8 cellular contexts compared by ENCODE assay signal in genomic region chr1:120340838-120341751, GRCh38.
A peak's percentile ranks its signal among the peaks of the same experiment; 100 is the strongest.
DNase-seq lines count a peak whose midpoint lies in the region; ATAC-seq, FAIRE-seq and TF ChIP-seq lines count a peak whose summit lies in the region.
"Not testable (repeated sequence)": the region's sequence is repeated elsewhere in the genome, so short reads cannot be mapped to it uniquely, and the experiment has no call there.

No MANE protein-coding gene starts in this region.

- WGBS in GM12878 (ENCODE audit: insufficient coverage, insufficient replicate concordance, low lambda C conversion rate, missing lambda C conversion rate) = 1% methylated on average over 23 of the region's 78 CpGs
- WGBS in spleen, 5 donors = 0 to 1% (median 0%) methylated on average over 13 to 39 of the region's 78 CpGs
- no CpG with 5 or more reads among the region's 78 CpGs for WGBS in transverse colon (ENCODE audit: low coverage in 1 of 2), 2 donors

- not testable (repeated sequence) for BruUV-seq in GM12878 (replicated peaks; lab: Mats Ljungman, UMichigan)

- CTCF ChIA-PET in activated CD8-positive, alpha-beta memory T cell treated with anti-CD3 and anti-CD28 coated beads, Interleukin-2, amount 10 ng/mL, durations not matched to agents 7 days and 5 days (lab: Charles Lee); GM12878 (lab: Yijun Ruan, JAX): not testable (repeated sequence)

- not testable (repeated sequence) for H3K36me3 Mint-ChIP-seq in activated CD8-positive, alpha-beta memory T cell treated with anti-CD3 and anti-CD28 coated beads, Interleukin-2, amount 10 ng/mL, durations not matched to agents 7 days and 5 days

- not testable (repeated sequence) for DNase-seq in GM12865 (ENCODE audit: low read depth); GM12878 (ENCODE audit: low read depth, low spot score)
- DNase-seq in RKO (ENCODE audit: low spot score) = peak; percentile 0
- DNase-seq in activated CD8-positive, alpha-beta memory T cell treated with anti-CD3 and anti-CD28 coated beads, Interleukin-2, amount 10 ng/mL, durations not matched to agents 7 days and 5 days = peak; percentile 67
- peak in 35 of 42 donors; percentile 2 to 58 (median 23) for DNase-seq in head of caudate nucleus
- DNase-seq in mucosa of gallbladder (ENCODE audit: low spot score) = peak; percentile 16
- peak; percentile 85 for DNase-seq in spleen
- peak; percentile 30 for DNase-seq in transverse colon

- POLR2A ChIA-PET in GM12878 (lab: Charles Lee) = not testable (repeated sequence)

- H3K4me1 Mint-ChIP-seq in activated CD8-positive, alpha-beta memory T cell treated with anti-CD3 and anti-CD28 coated beads, Interleukin-2, amount 10 ng/mL, durations not matched to agents 7 days and 5 days = not testable (repeated sequence)

- peak overlapping the region; percentile 81 for H3K27ac Mint-ChIP-seq in activated CD8-positive, alpha-beta memory T cell treated with anti-CD3 and anti-CD28 coated beads, Interleukin-2, amount 10 ng/mL, durations not matched to agents 7 days and 5 days

- H3K4me2 ChIP-seq in GM12878 (ENCODE audit: control insufficient read depth, insufficient read depth) = not testable (repeated sequence)

- H3K9me3 Mint-ChIP-seq in activated CD8-positive, alpha-beta memory T cell treated with anti-CD3 and anti-CD28 coated beads, Interleukin-2, amount 10 ng/mL, durations not matched to agents 7 days and 5 days (ENCODE audit: low read depth) = not testable (repeated sequence)

- SMC1A ChIA-PET in GM12878 (lab: Charles Lee; ENCODE audit: uncharacterized antibody, unreplicated experiment) = not testable (repeated sequence)

- not testable (repeated sequence) for H2AFZ ChIP-seq in GM12878 (ENCODE audit: control insufficient read depth, low read depth, low read length)

- TF ChIP-seq EP300 in GM12878 (IDR thresholded peaks at IDR 0.05; ENCODE audit: borderline replicate concordance in 1 of 2, control insufficient read depth in 1 of 2, low read depth in 2 of 2, low read length in 2 of 2); transverse colon (IDR thresholded peaks at IDR 0.05; ENCODE audit: low read depth): not testable (repeated sequence)

- H3K9me3 ChIP-seq in GM12878 (replicated peaks; ENCODE audit: control insufficient read depth, insufficient read depth, low read length); spleen; transverse colon: not testable (repeated sequence)

- peak overlapping the region; percentile 39; the same call in 1 of the 2 replicates for H3K9ac ChIP-seq in GM12878 (ENCODE audit: control insufficient read depth, insufficient read depth, low read length)

- not testable (repeated sequence) for TF ChIP-seq POLR2A in GM12878 (IDR thresholded peaks at IDR 0.05; ENCODE audit: low read depth, low read length); spleen (IDR thresholded peaks at IDR 0.05)
- TF ChIP-seq POLR2A in transverse colon (IDR thresholded peaks at IDR 0.05) = peak; percentile 27

- intact Hi-C loops in GM12878 (cut with micrococcal nuclease; ENCODE audit: unreplicated experiment); head of caudate nucleus (cut with DNase I); spleen (cut with DNase I; ENCODE audit: low total_unique reads); transverse colon (cut with DNase I; ENCODE audit: low total_unique reads): not testable (repeated sequence)

- H3K27ac ChIP-seq in GM12878 (ENCODE audit: control insufficient read depth, insufficient read depth) (peak overlapping the region; percentile 31; the same call in 1 of the 2 replicates), spleen (peak overlapping the region in 7 of 8 donors; percentile 70 to 90 (median 86)), transverse colon (peak overlapping the region; percentile 73 to 87 (median 81))

- in situ Hi-C loops in GM12878 (cut with MboI); transverse colon (cut with MboI; ENCODE audit: low pct_ligation_motif_present in 1 of 4, low pct_unique_long_range_greater_than_20kb in 1 of 4, low sequenced_read_pairs in 3 of 4): not testable (repeated sequence)

- H4K20me1 ChIP-seq in GM12878 (ENCODE audit: control insufficient read depth, insufficient read depth) = not testable (repeated sequence)

- not testable (repeated sequence) for H3K36me3 ChIP-seq in GM12878 (ENCODE audit: control insufficient read depth in 2 of 2, insufficient read depth in 2 of 2, low read length in 1 of 2); spleen; transverse colon

- H3K4me3 ChIP-seq in GM12865 (ENCODE audit: low read depth, low read length) (peak overlapping the region; percentile 63), GM12878 (peak overlapping the region; percentile 44; the same call in 1 of the 2 replicates), spleen (peak overlapping the region; percentile 27 to 67 (median 43)), transverse colon (peak overlapping the region; percentile 36 to 58 (median 39))

- not testable (repeated sequence) for H3K79me2 ChIP-seq in GM12878 (ENCODE audit: control insufficient read depth, insufficient read depth, low read length)

- TF ChIP-seq RAD21 in GM12878 (IDR thresholded peaks at IDR 0.05; ENCODE audit: insufficient read depth, low read depth, low read length) = not testable (repeated sequence)

- peak overlapping the region; percentile 83 for H3K4me3 Mint-ChIP-seq in activated CD8-positive, alpha-beta memory T cell treated with anti-CD3 and anti-CD28 coated beads, Interleukin-2, amount 10 ng/mL, durations not matched to agents 7 days and 5 days

- H3K27me3 ChIP-seq in GM12878 (replicated peaks in 1 of 2; ENCODE audit: control insufficient read depth in 2 of 2, insufficient read depth in 2 of 2, low read length in 1 of 2); spleen (replicated peaks in 1 of 7); transverse colon: not testable (repeated sequence)

- not testable (repeated sequence) for ATAC-seq in activated CD8-positive, alpha-beta memory T cell treated with anti-CD3 and anti-CD28 coated beads, Interleukin-2, amount 10 ng/mL, durations not matched to agents 7 days and 5 days; GM12878

- not testable (repeated sequence) for TF ChIP-seq CTCF in GM12865 (IDR thresholded peaks at IDR 0.05; ENCODE audit: insufficient read depth, low read depth, low read length, missing control alignments); GM12878 (IDR thresholded peaks at IDR 0.05 in 2 of 3, conservative IDR thresholded peaks at IDR 0.05 in 1 of 3; ENCODE audit: control insufficient read depth in 2 of 3, extremely low read depth in 1 of 3, insufficient read depth in 1 of 3, low read depth in 3 of 3, low read length in 3 of 3); spleen (IDR thresholded peaks at IDR 0.05 in 8 of 11, conservative IDR thresholded peaks at IDR 0.05 in 3 of 11); transverse colon (IDR thresholded peaks at IDR 0.05)

- H3K4me1 ChIP-seq in GM12878 (ENCODE audit: control insufficient read depth, insufficient read depth, low read length); spleen; transverse colon: not testable (repeated sequence)

- not testable (repeated sequence) for H3K27me3 Mint-ChIP-seq in activated CD8-positive, alpha-beta memory T cell treated with anti-CD3 and anti-CD28 coated beads, Interleukin-2, amount 10 ng/mL, durations not matched to agents 7 days and 5 days

- not testable (repeated sequence) for FAIRE-seq in GM12878 (lab: Jason Lieb, UNC)

- RAD21 ChIA-PET in GM12878 (lab: Charles Lee; ENCODE audit: unreplicated experiment) = not testable (repeated sequence)

TF ChIP-seq in GM12878, 131 proteins besides CTCF, POLR2A, EP300 and RAD21:
- peak; percentile 82 for TF ChIP-seq BMI1 (IDR thresholded peaks at IDR 0.05; ENCODE audit: borderline replicate concordance)
- peak in 1 of 2 experiments; percentile 41; a peak in 1 of 4 replicates for TF ChIP-seq BHLHE40 (IDR thresholded peaks at IDR 0.05; ENCODE audit: borderline replicate concordance in 1 of 2, low read depth in 2 of 2, low read length in 1 of 2)
- TF ChIP-seq ZBTB40 (IDR thresholded peaks at IDR 0.05; ENCODE audit: borderline replicate concordance) = peak; percentile 17; the same call in 1 of the 2 replicates
- 0 out of 2 replicates have a peak, but pooled peaks have one; percentile 21 for TF ChIP-seq BACH1 (IDR thresholded peaks at IDR 0.05; ENCODE audit: borderline replicate concordance)
- TF ChIP-seq MEF2B (IDR thresholded peaks at IDR 0.05; ENCODE audit: partially characterized antibody, poor library complexity, severe bottlenecking) = peak; percentile 81

Comparison
In these comparisons a context has a peak if more than half of its experiments do, and no peak if none do; other contexts are left out.
1. H3K27ac ChIP-seq: peak in every context shown above with its lines; median percentile 86 in spleen; 81 in transverse colon; 31 in GM12878.